Comparison of ENCODE assay signal across 13 cellular contexts in the genomic region with DNA sequence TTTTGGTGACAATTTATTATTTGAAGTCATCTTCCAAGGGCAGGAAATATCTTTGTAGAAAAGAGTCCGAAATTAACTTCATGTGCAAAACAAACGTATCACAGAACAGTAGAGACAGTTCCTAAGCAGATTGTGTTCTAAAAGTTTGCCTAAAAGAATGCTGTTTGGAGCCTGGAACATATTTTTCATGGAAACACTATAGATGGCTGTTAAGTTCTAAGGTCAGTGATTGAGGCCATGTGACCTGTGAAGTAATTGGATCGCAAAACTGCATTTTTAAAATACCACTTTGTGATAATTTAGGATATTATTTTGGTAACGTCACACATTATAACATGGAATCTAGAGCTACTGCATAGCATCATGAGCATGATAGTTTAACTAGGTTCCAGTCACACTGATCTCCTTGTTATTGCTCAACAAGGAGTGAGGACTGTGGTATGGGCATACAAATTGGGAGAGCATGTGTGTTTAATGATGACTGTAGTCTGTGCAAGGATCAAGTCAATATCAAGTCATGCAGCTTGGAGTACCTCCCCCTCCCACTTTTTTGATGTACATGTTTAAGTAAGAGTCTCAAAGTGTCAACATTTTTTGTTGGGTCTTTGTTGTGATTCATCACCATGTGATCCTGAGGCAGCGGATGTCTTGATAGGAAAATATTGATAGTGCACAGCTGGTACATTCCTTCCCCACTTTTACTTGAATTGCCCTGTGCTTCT.
DNase-seq lines count a peak whose midpoint lies in the region; ATAC-seq and TF ChIP-seq lines count a peak whose summit lies in the region.
"Had no signal": no experiment of that assay in that cellular context is flagged by ENCODE, and none has a peak within 500 bp of the region (broad histone marks: within the 10 kb centered on the region; RNA-seq: fewer than 3 reads in every experiment).

No MANE protein-coding gene starts in this region.

- H3K4me1 Mint-ChIP-seq in mesothelial cell of epicardium, result peaks cover 64% of the 10 kb centered on the region

- ATAC-seq in HG02884 (IDR thresholded peaks at IDR 0.05; ENCODE audit: unreplicated experiment), result no peak
- ATAC-seq: naive thymus-derived CD4-positive, alpha-beta T cell had no signal

- TF ChIP-seq CTCF in choroid plexus epithelial cell (conservative IDR thresholded peaks at IDR 0.05; ENCODE audit: low read depth, low read length) (no peak), mesothelial cell of epicardium (IDR thresholded peaks at IDR 0.05; ENCODE audit: unreplicated experiment) (no peak), transverse colon (IDR thresholded peaks at IDR 0.05) (no peak)

- no peaks in the 10 kb centered on the region for H3K27me3 Mint-ChIP-seq in mesothelial cell of epicardium (ENCODE audit: low read depth)

- no peaks in the 10 kb centered on the region for H3K36me3 ChIP-seq in transverse colon

- TF ChIP-seq POLR2A in transverse colon (IDR thresholded peaks at IDR 0.05), result no peak

- DNase-seq in DMS53 (lab: John Stamatoyannopoulos, UW), result peak; percentile 5
- no peak for DNase-seq in DMS53 treated with DMSO at 0.1 percent for 48 hours (lab: John Stamatoyannopoulos, UW; ENCODE audit: unreplicated experiment)
- peak; percentile 94 for DNase-seq in choroid plexus epithelial cell (ENCODE audit: low read depth)
- no peak for DNase-seq in mesothelial cell of epicardium (ENCODE audit: low spot score in 2 of 2, unreplicated experiment in 2 of 2)
- DNase-seq in transverse colon, result no peak
- no peak for DNase-seq in posterior cingulate gyrus
- DNase-seq in activated naive CD4-positive, alpha-beta T cell treated with anti-CD3 and anti-CD28 coated beads, Interleukin-2, amount 50 U/mL, for 16 hours, result no peak
- DNase-seq: 8988T; hypothalamus; naive thymus-derived CD4-positive, alpha-beta T cell; NCI-H2227 treated with DMSO at 0.1 percent for 48 hours had no signal

- in situ Hi-C loops in transverse colon (cut with MboI; ENCODE audit: low pct_ligation_motif_present in 1 of 4, low pct_unique_long_range_greater_than_20kb in 1 of 4, low sequenced_read_pairs in 3 of 4), result no loop called here

- no peaks in the 10 kb centered on the region for H3K36me3 Mint-ChIP-seq in mesothelial cell of epicardium
- H3K36me3 Mint-ChIP-seq: naive thymus-derived CD4-positive, alpha-beta T cell had no signal

- WGBS in transverse colon (ENCODE audit: low coverage in 1 of 2), 2 donors, result 47 to 69% methylated on average over 3 to 5 of the region's 5 CpGs

- no peaks in the 10 kb centered on the region for H3K27me3 ChIP-seq in transverse colon

- no peaks in the 10 kb centered on the region for H3K9me3 Mint-ChIP-seq in mesothelial cell of epicardium
- H3K9me3 Mint-ChIP-seq: activated T-helper 1 cell treated with anti-CD3 and anti-CD28 coated beads, Interleukin-12 subunit alpha, Interleukin-12 subunit beta, Interleukin-2, Interleukin-4 antibody, amounts not matched to agents 30 ng/mL and 10 ng/mL and 1 ng/mL, durations not matched to agents 14 hours and 24 hours and 36 hours; naive thymus-derived CD4-positive, alpha-beta T cell had no signal

- peak; percentile 45 for TF ChIP-seq EP300 in transverse colon (IDR thresholded peaks at IDR 0.05; ENCODE audit: low read depth)

- H3K4me3 ChIP-seq in choroid plexus epithelial cell (ENCODE audit: low read depth, low read length), result no peak overlapping the region
- no peak overlapping the region for H3K4me3 ChIP-seq in transverse colon

- no peak overlapping the region for H3K4me3 Mint-ChIP-seq in mesothelial cell of epicardium
- H3K4me3 Mint-ChIP-seq: activated T-helper 1 cell treated with anti-CD3 and anti-CD28 coated beads, Interleukin-12 subunit alpha, Interleukin-12 subunit beta, Interleukin-2, Interleukin-4 antibody, amounts not matched to agents 30 ng/mL and 10 ng/mL and 1 ng/mL, durations not matched to agents 14 hours and 24 hours and 36 hours; naive thymus-derived CD4-positive, alpha-beta T cell had no signal

- H3K9me3 ChIP-seq in transverse colon, result no peaks in the 10 kb centered on the region

- peak overlapping the region; percentile 76 for H3K27ac Mint-ChIP-seq in mesothelial cell of epicardium
- H3K27ac Mint-ChIP-seq: activated T-helper 1 cell treated with anti-CD3 and anti-CD28 coated beads, Interleukin-12 subunit alpha, Interleukin-12 subunit beta, Interleukin-2, Interleukin-4 antibody, amounts not matched to agents 30 ng/mL and 10 ng/mL and 1 ng/mL, durations not matched to agents 14 hours and 24 hours and 36 hours; naive thymus-derived CD4-positive, alpha-beta T cell had no signal

- intact Hi-C loops in transverse colon (cut with DNase I; ENCODE audit: low total_unique reads), result no loop called here
- intact Hi-C loops in posterior cingulate gyrus (cut with DNase I), result no loop called here

- H3K27ac ChIP-seq in transverse colon, result peak overlapping the region; percentile 67 to 79 (median 72)

- peaks cover 17 to 36% (median 23%) of the 10 kb centered on the region in 4 donors for H3K4me1 ChIP-seq in transverse colon

Comparison
In these comparisons a context has a peak if more than half of its experiments do, and no peak if none do; other contexts are left out.
1. DNase-seq: peak in DMS53 (single experiment) and choroid plexus epithelial cell (single experiment); none in DMS53 treated with DMSO at 0.1 percent for 48 hours (single experiment), mesothelial cell of epicardium (0 of 2), transverse colon (single experiment), posterior cingulate gyrus (0 of 10) and activated naive CD4-positive, alpha-beta T cell treated with anti-CD3 and anti-CD28 coated beads, Interleukin-2, amount 50 U/mL, for 16 hours (single experiment).